In the genomic region with DNA sequence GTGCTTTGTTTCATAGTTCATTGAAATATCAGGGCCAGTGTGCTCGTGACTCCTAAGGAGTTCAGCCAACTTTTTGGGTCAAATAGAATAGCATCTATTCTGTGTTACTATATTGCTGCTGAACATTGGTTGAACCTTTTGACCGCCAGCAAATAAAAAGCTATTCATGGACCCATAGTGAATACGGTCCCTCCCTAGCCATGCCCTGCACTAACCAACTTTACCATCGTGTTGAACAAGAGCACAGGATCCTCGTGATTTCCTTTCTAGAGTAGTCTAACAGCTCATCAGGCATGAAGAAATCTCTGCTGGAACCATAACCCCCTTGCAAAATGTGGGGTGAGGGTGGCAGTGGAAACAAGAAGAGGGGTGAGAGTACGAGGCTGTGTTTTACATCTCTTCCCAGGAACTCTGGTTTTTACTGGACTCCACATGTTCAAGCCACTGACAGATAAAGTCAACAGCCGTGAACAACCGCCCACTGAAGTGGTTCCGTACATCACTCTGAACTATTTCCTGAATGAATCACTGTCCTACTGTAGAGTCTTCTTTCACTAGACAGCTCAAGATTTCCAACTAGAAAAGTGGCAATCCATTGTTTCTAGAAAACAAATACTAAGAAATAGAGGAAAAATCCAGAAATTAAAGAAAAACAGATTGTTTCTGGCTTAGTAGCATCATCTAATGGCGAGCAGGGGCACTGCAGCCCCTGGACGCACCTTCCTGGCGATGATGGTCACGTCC, we compare ENCODE assay signal across 8 cellular contexts.
DNase-seq lines count a peak whose midpoint lies in the region; ATAC-seq and TF ChIP-seq lines count a peak whose summit lies in the region.

No MANE protein-coding gene starts in this region.

- H3K27ac ChIP-seq in PC-3 (ENCODE audit: low read length) (no peak overlapping the region), transverse colon (no peak overlapping the region)

- H3K4me1 ChIP-seq in PC-3 (ENCODE audit: insufficient read depth, low read length) (peaks cover 5% of the 10 kb centered on the region; the same call in 1 of the 2 replicates), transverse colon (peaks cover 0 to 3% (median 0%) of the 10 kb centered on the region in 4 donors)

- no peak overlapping the region for H3K4me3 ChIP-seq in PC-3 (ENCODE audit: low read length)
- no peak overlapping the region for H3K4me3 ChIP-seq in transverse colon

- CTCF ChIA-PET in PC-3 (lab: Charles Lee), result interaction anchor here (0.6 kb wide), 1 partner anchor 145 kb away, joined by 3 read pairs; no protein-coding TSS in a partner anchor

- no peaks in the 10 kb centered on the region for H3K27me3 ChIP-seq in PC-3 (ENCODE audit: low read length)
- no peaks in the 10 kb centered on the region for H3K27me3 ChIP-seq in transverse colon

- 39 to 45% methylated on average over 10 to 13 of the region's 13 CpGs for WGBS in transverse colon (ENCODE audit: low coverage in 1 of 2), 2 donors

- POLR2A ChIA-PET in PC-3 (lab: Charles Lee; ENCODE audit: unreplicated experiment), result interaction anchor here (0.6 kb wide), 1 partner anchor 446 kb away, joined by 5 read pairs; no protein-coding TSS in a partner anchor

- H3K9me2 ChIP-seq in PC-3 (replicated peaks; ENCODE audit: low read length), result no peaks in the 10 kb centered on the region

- TF ChIP-seq CTCF in PC-3 (conservative IDR thresholded peaks at IDR 0.05; ENCODE audit: low read depth, low read length) (peak; percentile 93), transverse colon (IDR thresholded peaks at IDR 0.05) (peak; percentile 55 to 66 (median 65))

- TF ChIP-seq EP300 in transverse colon (IDR thresholded peaks at IDR 0.05; ENCODE audit: low read depth), result no peak

- no peaks in the 10 kb centered on the region for H3F3A ChIP-seq in PC-3 (ENCODE audit: low read length, unreplicated experiment)

- no peaks in the 10 kb centered on the region for H3K9me3 ChIP-seq in PC-3 (ENCODE audit: low read length)
- H3K9me3 ChIP-seq in transverse colon, result no peaks in the 10 kb centered on the region

- H3K36me3 ChIP-seq in PC-3 (ENCODE audit: low read depth, low read length) (no peaks in the 10 kb centered on the region), transverse colon (no peaks in the 10 kb centered on the region)

- H3K4me2 ChIP-seq in PC-3 (ENCODE audit: low read length), result peak overlapping the region; percentile 27

- H4K20me1 ChIP-seq in PC-3 (ENCODE audit: low read length), result no peaks in the 10 kb centered on the region

- H3K9ac ChIP-seq in PC-3 (ENCODE audit: low read length), result no peak overlapping the region

- peak overlapping the region; percentile 32; the same call in 1 of the 2 replicates for H2AFZ ChIP-seq in PC-3 (ENCODE audit: low read length)

- no peaks in the 10 kb centered on the region for H3K79me2 ChIP-seq in PC-3 (ENCODE audit: low read length)

- TF ChIP-seq POLR2A in transverse colon (IDR thresholded peaks at IDR 0.05), result no peak

- BruUV-seq in PC-3 (replicated peaks; lab: Mats Ljungman, UMichigan), result no TSS peak

- peak; percentile 23 for DNase-seq in NCI-H748 (lab: John Stamatoyannopoulos, UW; ENCODE audit: unreplicated experiment)
- DNase-seq in NCI-H748 treated with DMSO at 0.1 percent for 48 hours (lab: John Stamatoyannopoulos, UW), result no peak
- DNase-seq in PC-3, result peak; percentile 49
- peak; percentile 2 for DNase-seq in cerebellar cortex (ENCODE audit: low spot score)
- DNase-seq in midbrain (lab: John Stamatoyannopoulos, UW), result peak; percentile 18
- no peak for DNase-seq in transverse colon
- DNase-seq in NCI-H1417 treated with DMSO at 0.1 percent for 48 hours (lab: John Stamatoyannopoulos, UW), result no peak

- in situ Hi-C loops in transverse colon (cut with MboI; ENCODE audit: low pct_ligation_motif_present in 1 of 4, low pct_unique_long_range_greater_than_20kb in 1 of 4, low sequenced_read_pairs in 3 of 4), result loop anchor here in 2 of 4 donors (5.0 to 10.0 kb wide), 2 partner anchors 128 to 135 kb away; no protein-coding TSS in a partner anchor

- ATAC-seq in PC-3, result peak; percentile 48; the same call in 1 of the 2 replicates
- ATAC-seq in GM18907 (IDR thresholded peaks at IDR 0.05; ENCODE audit: unreplicated experiment), result no peak

- intact Hi-C loops in PC-3 (cut with micrococcal nuclease) (loop anchor here (1.0 kb wide), 2 partner anchors 128 to 134 kb away; no protein-coding TSS in a partner anchor), transverse colon (cut with DNase I; ENCODE audit: low total_unique reads) (loop anchor here (5.0 kb wide), 1 partner anchor 130 kb away; no protein-coding TSS in a partner anchor)

Comparison
In these comparisons a context has a peak if more than half of its experiments do, and no peak if none do; other contexts are left out.
1. DNase-seq: peak in NCI-H748 (single experiment), PC-3 (single experiment), cerebellar cortex (single experiment) and midbrain (single experiment); none in NCI-H748 treated with DMSO at 0.1 percent for 48 hours (single experiment), transverse colon (single experiment) and NCI-H1417 treated with DMSO at 0.1 percent for 48 hours (single experiment).